ENCODE assay signal across 8 cellular contexts in the genomic region with DNA sequence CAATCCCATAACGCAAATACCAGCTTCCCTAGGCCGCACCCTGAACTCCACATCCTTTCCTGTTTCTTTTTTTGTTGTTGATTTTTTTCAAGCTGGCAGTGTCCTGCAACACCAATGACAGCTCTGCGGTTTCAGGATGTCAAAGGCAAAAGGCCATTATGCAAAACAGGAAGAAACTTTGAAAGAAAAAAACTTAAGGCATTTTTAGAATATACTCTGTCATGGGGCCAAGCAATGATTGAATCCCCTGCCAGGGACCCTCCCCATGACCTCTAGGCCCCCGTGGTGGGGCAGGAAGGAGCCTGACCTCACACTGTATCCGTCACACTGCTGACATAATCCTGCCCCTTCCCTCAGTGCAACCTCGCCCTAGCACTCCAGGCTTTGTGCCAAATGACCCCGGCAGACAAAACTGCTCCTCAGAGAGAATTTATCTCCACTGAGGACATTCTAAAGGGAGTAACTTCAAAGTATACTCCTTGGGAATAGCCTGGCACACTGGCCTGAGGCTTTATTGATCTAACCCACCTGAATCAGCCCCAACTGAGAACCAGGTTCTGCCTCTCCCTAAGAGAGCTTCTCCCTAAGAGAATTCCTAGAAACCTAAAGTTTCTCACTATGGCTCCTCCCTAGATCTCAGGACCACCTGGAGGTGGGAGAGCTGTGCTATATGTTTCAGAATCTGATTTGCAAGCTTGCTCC. TPM values are rescaled to one million over a fixed set of nuclear protein-coding genes. Genes with fewer than 3 reads are reported as not detected.
A peak's percentile ranks its signal among the peaks of the same experiment; 100 is the strongest.
DNase-seq lines count a peak whose midpoint lies in the region; ATAC-seq and TF ChIP-seq lines count a peak whose summit lies in the region.

No MANE protein-coding gene starts in this region.

- H3K36me3 Mint-ChIP-seq in progenitor cell of endocrine pancreas (ENCODE audit: insufficient read depth) = no peaks in the 10 kb centered on the region

- peak overlapping the region; percentile 94 for H3K27ac Mint-ChIP-seq in progenitor cell of endocrine pancreas

- no peak overlapping the region for H3K4me3 Mint-ChIP-seq in progenitor cell of endocrine pancreas (ENCODE audit: low read depth)

- TF ChIP-seq CTCF in GM12875 (IDR thresholded peaks at IDR 0.05; ENCODE audit: borderline replicate concordance, insufficient read depth, low read depth, low read length) = no peak
- no peak for TF ChIP-seq CTCF in fibroblast of villous mesenchyme (IDR thresholded peaks at IDR 0.05; ENCODE audit: insufficient read depth, low read depth, low read length)
- no peak for TF ChIP-seq CTCF in progenitor cell of endocrine pancreas (IDR thresholded peaks at IDR 0.05; ENCODE audit: unreplicated experiment)

- peaks cover under 1% of the 10 kb centered on the region for H3K9me3 Mint-ChIP-seq in progenitor cell of endocrine pancreas (ENCODE audit: low read depth)

- peaks cover 60% of the 10 kb centered on the region for H3K4me1 Mint-ChIP-seq in progenitor cell of endocrine pancreas (ENCODE audit: low read depth)

- DNase-seq in UCSD-AML1 (lab: John Stamatoyannopoulos, UW; ENCODE audit: unreplicated experiment) (peak; percentile 64), fibroblast of villous mesenchyme (ENCODE audit: low read depth) (peak; percentile 87), progenitor cell of endocrine pancreas (ENCODE audit: low spot score, unreplicated experiment) (no peak), putamen (ENCODE audit: low spot score) (no peak), NCI-H2171 (lab: John Stamatoyannopoulos, UW) (no peak)

- ATAC-seq in HG03460 (IDR thresholded peaks at IDR 0.05; ENCODE audit: unreplicated experiment) (peak; percentile 29), HG02763 (IDR thresholded peaks at IDR 0.05; ENCODE audit: unreplicated experiment) (no peak)

- H3K4me3 ChIP-seq in GM12875 (ENCODE audit: low read depth, low read length) = peak overlapping the region; percentile 12
- H3K4me3 ChIP-seq in fibroblast of villous mesenchyme (ENCODE audit: low read depth, low read length) = peak overlapping the region; percentile 5

- H3K27me3 Mint-ChIP-seq in progenitor cell of endocrine pancreas = no peaks in the 10 kb centered on the region

RNA-seq across cellular contexts. Expression of gene B4GALT1, which starts 7.9 kb away (rescaled TPM):
- total RNA-seq in fibroblast of villous mesenchyme (23.8 and 28.5 TPM in 2 replicates), progenitor cell of endocrine pancreas (49.9 and 53.1 TPM in 2 replicates)

Comparison
In these comparisons a context has a peak if more than half of its experiments do, and no peak if none do; other contexts are left out.
1. DNase-seq: peak in UCSD-AML1 (single experiment) and fibroblast of villous mesenchyme (single experiment); none in progenitor cell of endocrine pancreas (single experiment), putamen (single experiment) and NCI-H2171 (single experiment).